In the genomic region with DNA sequence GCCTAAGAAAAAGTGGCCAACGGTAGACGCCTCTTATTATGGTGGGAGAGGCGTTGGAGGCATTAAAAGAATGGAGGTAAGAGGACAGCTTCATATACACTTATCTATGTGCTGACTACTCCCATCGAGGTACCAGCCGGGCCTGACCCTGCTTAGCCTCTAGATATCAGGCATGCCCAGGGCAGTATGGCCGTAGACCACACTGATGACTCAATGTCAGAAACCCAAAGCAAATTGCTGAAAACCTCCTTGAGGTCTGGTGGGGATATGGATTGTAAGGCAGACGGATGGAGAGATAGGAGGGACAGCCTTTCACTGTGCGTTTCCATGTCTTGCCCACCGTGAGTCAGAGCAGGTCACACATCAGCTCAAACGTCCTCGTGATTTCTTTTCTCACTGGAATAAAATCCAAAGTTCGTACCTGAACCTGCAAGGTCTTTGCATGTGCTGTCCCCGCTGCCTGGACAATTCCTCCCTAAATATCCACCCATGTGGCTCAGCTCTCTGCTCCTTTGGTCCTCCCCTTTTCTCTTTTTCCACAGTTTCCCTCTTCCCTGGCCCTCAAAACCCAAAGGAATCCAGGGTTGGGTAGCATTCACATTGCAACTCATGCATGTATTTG, we compare ENCODE assay signal across 26 cellular contexts.
"Had no signal": no experiment of that assay in that cellular context is flagged by ENCODE, and none has a peak within 500 bp of the region (broad histone marks: within the 10 kb centered on the region; RNA-seq: fewer than 3 reads in every experiment).

No MANE protein-coding gene starts in this region.

- H3K9ac ChIP-seq: neural progenitor cell had no signal

- ATAC-seq: activated CD8-positive, alpha-beta T cell treated with anti-CD3 and anti-CD28 coated beads for 36 hours; gastrocnemius medialis; naive thymus-derived CD4-positive, alpha-beta T cell; stimulated activated effector memory CD8-positive, alpha-beta T cell treated with anti-CD3 and anti-CD28 coated beads, Interleukin-12 subunit alpha, Interleukin-12 subunit beta, amount 100 ng/mL, for 72 hours; WTC11 had no signal

- H3K4me3 ChIP-seq: gastrocnemius medialis, left ventricle myocardium inferior, neural progenitor cell, prostate gland, right atrium auricular region, skin epidermis, stomach had no signal

- H3K4me3 Mint-ChIP-seq: activated CD8-positive, alpha-beta T cell treated with anti-CD3 and anti-CD28 coated beads for 36 hours; activated naive CD8-positive, alpha-beta T cell treated with anti-CD3 and anti-CD28 coated beads, Interleukin-2, amount 10 ng/mL, durations not matched to agents 7 days and 5 days; activated T-cell treated with anti-CD3 and anti-CD28 coated beads, Interleukin-2, amount 50 U/mL, for 24 hours; endodermal cell; naive thymus-derived CD4-positive, alpha-beta T cell; neural progenitor cell; stimulated activated effector memory CD8-positive, alpha-beta T cell treated with anti-CD3 and anti-CD28 coated beads, Interleukin-12 subunit alpha, Interleukin-12 subunit beta, amount 100 ng/mL, for 72 hours; type B pancreatic cell; WTC11 had no signal

- H3K36me3 ChIP-seq: gastrocnemius medialis, neural progenitor cell, prostate gland had no signal

- H3K27me3 ChIP-seq: brain microvascular endothelial cell, gastrocnemius medialis, neural progenitor cell, right atrium auricular region, stomach had no signal

- H2AFZ ChIP-seq: neural progenitor cell had no signal

- H3K4me2 ChIP-seq: neural progenitor cell had no signal

- H3K9me3 Mint-ChIP-seq: activated CD8-positive, alpha-beta T cell treated with anti-CD3 and anti-CD28 coated beads for 36 hours; activated naive CD8-positive, alpha-beta T cell treated with anti-CD3 and anti-CD28 coated beads, Interleukin-2, amount 10 ng/mL, durations not matched to agents 7 days and 5 days; activated T-cell treated with anti-CD3 and anti-CD28 coated beads, Interleukin-2, amount 50 U/mL, for 24 hours; activated T-helper 2 cell treated with anti-CD3 and anti-CD28 coated beads, Interferon-gamma antibody, Interleukin-2, Interleukin-4, amounts not matched to agents 10 μg/mL and 5 μg/mL and 100 μg/mL, durations not matched to agents 14 hours and 24 hours and 36 hours; endodermal cell; neural progenitor cell; stimulated activated effector memory CD8-positive, alpha-beta T cell treated with anti-CD3 and anti-CD28 coated beads, Interleukin-12 subunit alpha, Interleukin-12 subunit beta, amount 100 ng/mL, for 72 hours; type B pancreatic cell; WTC11 had no signal

- H3K36me3 Mint-ChIP-seq: activated naive CD8-positive, alpha-beta T cell treated with anti-CD3 and anti-CD28 coated beads, Interleukin-2, amount 10 ng/mL, durations not matched to agents 7 days and 5 days; naive thymus-derived CD4-positive, alpha-beta T cell; stimulated activated effector memory CD8-positive, alpha-beta T cell treated with anti-CD3 and anti-CD28 coated beads, Interleukin-12 subunit alpha, Interleukin-12 subunit beta, amount 100 ng/mL, for 72 hours had no signal

- H3K4me1 ChIP-seq: prostate gland had no signal

- FAIRE-seq: colon had no signal

- DNase-seq: activated CD4-positive, alpha-beta T cell treated with anti-CD3 and anti-CD28 coated beads for 48 hours; activated CD8-positive, alpha-beta T cell treated with anti-CD3 and anti-CD28 coated beads for 36 hours; activated naive CD4-positive, alpha-beta T cell treated with Interleukin-2 at 50 U/mL for 16 hours; activated naive CD8-positive, alpha-beta T cell treated with anti-CD3 and anti-CD28 coated beads, Interleukin-2, amount 10 ng/mL, durations not matched to agents 7 days and 5 days; activated T-cell treated with anti-CD3 and anti-CD28 coated beads, Interleukin-2, amount 50 U/mL, for 24 hours; brain microvascular endothelial cell; central memory CD4-positive, alpha-beta T cell; endodermal cell; gastrocnemius medialis; head of caudate nucleus; kidney glomerular epithelial cell; left ventricle myocardium inferior; naive thymus-derived CD4-positive, alpha-beta T cell; stimulated activated CD4-positive, alpha-beta T cell treated with anti-CD3 and anti-CD28 coated beads, Interleukin-4, amount 100 ng/mL, for 24 hours; stomach; SW 1271 had no signal

- H3K9me3 ChIP-seq: gastrocnemius medialis, left ventricle myocardium inferior, prostate gland, right atrium auricular region, stomach had no signal

- H3K27ac Mint-ChIP-seq: activated CD8-positive, alpha-beta T cell treated with anti-CD3 and anti-CD28 coated beads for 36 hours; activated naive CD8-positive, alpha-beta T cell treated with anti-CD3 and anti-CD28 coated beads, Interleukin-2, amount 10 ng/mL, durations not matched to agents 7 days and 5 days; activated T-cell treated with anti-CD3 and anti-CD28 coated beads, Interleukin-2, amount 50 U/mL, for 24 hours; activated T-helper 2 cell treated with anti-CD3 and anti-CD28 coated beads, Interferon-gamma antibody, Interleukin-2, Interleukin-4, amounts not matched to agents 10 μg/mL and 5 μg/mL and 100 μg/mL, durations not matched to agents 14 hours and 24 hours and 36 hours; endodermal cell; naive thymus-derived CD4-positive, alpha-beta T cell; neural progenitor cell; stimulated activated effector memory CD8-positive, alpha-beta T cell treated with anti-CD3 and anti-CD28 coated beads, Interleukin-12 subunit alpha, Interleukin-12 subunit beta, amount 100 ng/mL, for 72 hours; type B pancreatic cell had no signal

- H3K27me3 Mint-ChIP-seq: type B pancreatic cell had no signal

- H3K27ac ChIP-seq: brain microvascular endothelial cell, epithelial cell of prostate, gastrocnemius medialis, left ventricle myocardium inferior, neural progenitor cell, prostate gland, right atrium auricular region, stomach had no signal
